Comparison of ENCODE assay signal across 2 cellular contexts in genomic region chr3:195151402-195151801, GRCh38.
TF ChIP-seq lines count a peak whose summit lies in the region.

No MANE protein-coding gene starts in this region.

TF ChIP-seq in IMR-90, 13 proteins besides CTCF, POLR2A, EP300 and RAD21:
- TF ChIP-seq USF2 (IDR thresholded peaks at IDR 0.05; ENCODE audit: low read depth, low read length), result no peak
- TF ChIP-seq SMC3 (IDR thresholded peaks at IDR 0.05; ENCODE audit: low read depth, low read length), result no peak
- TF ChIP-seq RFX5 (IDR thresholded peaks at IDR 0.05; ENCODE audit: low read depth, low read length), result no peak
- TF ChIP-seq MAZ (IDR thresholded peaks at IDR 0.05; ENCODE audit: borderline replicate concordance, low read depth, low read length), result no peak
- no peak for TF ChIP-seq ELK1 (IDR thresholded peaks at IDR 0.05; ENCODE audit: borderline replicate concordance, low read depth, low read length)
- no peak for TF ChIP-seq MAFK (IDR thresholded peaks at IDR 0.05; ENCODE audit: low read depth, low read length)
- TF ChIP-seq CHD1 (IDR thresholded peaks at IDR 0.05; ENCODE audit: low read depth, low read length), result no peak

TF ChIP-seq in GM12878, 131 proteins besides CTCF, POLR2A, EP300 and RAD21 (continued from another document):
- TF ChIP-seq BACH1 (IDR thresholded peaks at IDR 0.05; ENCODE audit: borderline replicate concordance) (no peak), MXI1 (IDR thresholded peaks at IDR 0.05; ENCODE audit: low read depth, low read length) (no peak), SUPT20H (IDR thresholded peaks at IDR 0.05; ENCODE audit: borderline replicate concordance, control insufficient read depth, low read depth, low read length) (no peak), MYB (IDR thresholded peaks at IDR 0.05; ENCODE audit: borderline replicate concordance, low read depth, low read length) (no peak), STAT3 (IDR thresholded peaks at IDR 0.05; ENCODE audit: low read depth, low read length) (no peak)
